In genomic region chr12:14766649-14767215, GRCh38 we compare ENCODE assay signal across 1 cellular context.
TF ChIP-seq lines count a peak whose summit lies in the region.

No MANE protein-coding gene starts in this region.

TF ChIP-seq in WTC11, 78 proteins besides CTCF, POLR2A, EP300 and RAD21 (continued from another document):
- TF ChIP-seq ZSCAN18 (CRISPR knock-in tag; IDR thresholded peaks at IDR 0.05), result no peak
- peak; percentile 54; the same call in 1 of the 2 replicates for TF ChIP-seq ERG (CRISPR knock-in tag; IDR thresholded peaks at IDR 0.05)
- no peak for TF ChIP-seq AFF4 (CRISPR knock-in tag; IDR thresholded peaks at IDR 0.05; ENCODE audit: borderline replicate concordance)
- TF ChIP-seq ZNF396 (CRISPR knock-in tag; IDR thresholded peaks at IDR 0.05; ENCODE audit: borderline replicate concordance), result no peak
- TF ChIP-seq ZNF425 (CRISPR knock-in tag; conservative IDR thresholded peaks at IDR 0.05), result peak; percentile 70; the same call in 1 of the 2 replicates
- TF ChIP-seq ATF3 (CRISPR knock-in tag; conservative IDR thresholded peaks at IDR 0.05), result no peak
- TF ChIP-seq ZNF512 (CRISPR knock-in tag; IDR thresholded peaks at IDR 0.05; ENCODE audit: borderline replicate concordance), result no peak
